ENCODE assay signal across 9 cellular contexts in the genomic region with DNA sequence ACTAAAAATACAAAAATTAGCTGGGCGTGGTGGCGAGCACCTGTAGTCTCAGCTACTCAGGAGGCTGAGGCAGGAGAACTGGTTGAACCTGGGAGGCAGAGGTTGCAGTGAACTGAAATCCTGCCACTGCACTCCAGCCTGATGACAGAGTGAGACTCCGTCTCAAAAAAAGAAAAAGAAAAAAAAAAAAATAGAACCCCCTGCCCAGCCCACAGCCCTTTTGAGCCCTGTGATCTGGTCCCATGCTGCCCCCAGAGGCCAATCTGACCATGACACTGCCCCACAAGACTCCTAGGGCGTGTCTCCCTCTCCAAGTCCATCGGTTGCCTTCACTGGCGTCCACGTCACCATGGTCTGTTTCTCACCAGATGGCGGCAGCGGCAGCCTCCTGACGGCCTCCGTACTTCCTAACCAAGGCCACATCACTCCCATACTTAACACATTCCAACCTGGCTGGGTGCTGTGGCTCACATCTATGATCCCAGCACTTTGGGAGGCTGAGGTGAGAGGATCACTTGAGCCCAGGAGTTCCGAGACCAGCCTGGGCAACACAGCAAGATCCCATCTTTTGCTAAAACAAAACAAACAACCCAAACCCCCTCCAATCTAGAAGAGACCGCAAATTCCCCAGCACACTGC. TPM values are rescaled to one million over a fixed set of nuclear protein-coding genes. Genes with fewer than 3 reads are reported as not detected.
DNase-seq lines count a peak whose midpoint lies in the region; ATAC-seq and TF ChIP-seq lines count a peak whose summit lies in the region.
"Had no signal": no experiment of that assay in that cellular context is flagged by ENCODE, and none has a peak within 500 bp of the region (broad histone marks: within the 10 kb centered on the region; RNA-seq: fewer than 3 reads in every experiment).

No MANE protein-coding gene starts in this region.

- peak; percentile 14 for ATAC-seq in left lung
- ATAC-seq in GM19328 (IDR thresholded peaks at IDR 0.05; ENCODE audit: unreplicated experiment), result no peak
- ATAC-seq in GM18511 (IDR thresholded peaks at IDR 0.05; ENCODE audit: unreplicated experiment), result no peak

- peaks cover 37% of the 10 kb centered on the region for H3K36me3 Mint-ChIP-seq in brain
- peaks cover 38% of the 10 kb centered on the region for H3K36me3 Mint-ChIP-seq in activated T-helper 2 cell treated with anti-CD3 and anti-CD28 coated beads, Interferon-gamma antibody, Interleukin-2, Interleukin-4, amounts not matched to agents 10 μg/mL and 5 μg/mL and 100 μg/mL, durations not matched to agents 14 hours and 24 hours and 36 hours (ENCODE audit: low read depth)
- H3K36me3 Mint-ChIP-seq: activated naive CD4-positive, alpha-beta T cell treated with anti-CD3 and anti-CD28 coated beads, Interleukin-2, amount 50 U/mL, for 72 hours had no signal

- H3K4me1 Mint-ChIP-seq in brain, result peaks cover 31% of the 10 kb centered on the region
- no peaks in the 10 kb centered on the region for H3K4me1 Mint-ChIP-seq in activated T-helper 2 cell treated with anti-CD3 and anti-CD28 coated beads, Interferon-gamma antibody, Interleukin-2, Interleukin-4, amounts not matched to agents 10 μg/mL and 5 μg/mL and 100 μg/mL, durations not matched to agents 14 hours and 24 hours and 36 hours (ENCODE audit: low read depth)

- peak; percentile 73 for DNase-seq in activated effector memory CD4-positive, alpha-beta T cell treated with anti-CD3 and anti-CD28 coated beads, Interleukin-2, amount 50 U/mL, for 16 hours
- DNase-seq in activated effector memory CD4-positive, alpha-beta T cell treated with Interleukin-2 at 50 U/mL for 16 hours, result no peak
- DNase-seq in NCI-H460 (ENCODE audit: extremely low read depth, low read depth), result peak; percentile 93
- DNase-seq in left lung, result no peak
- no peak for DNase-seq in activated T-helper 2 cell treated with anti-CD3 and anti-CD28 coated beads, Interferon-gamma antibody, Interleukin-2, Interleukin-4, amounts not matched to agents 10 μg/mL and 5 μg/mL and 100 μg/mL, durations not matched to agents 14 hours and 24 hours and 36 hours (ENCODE audit: low spot score)

- H3K4me3 ChIP-seq in left lung, result no peak overlapping the region

- H3K4me3 Mint-ChIP-seq in brain, result no peak overlapping the region
- no peak overlapping the region for H3K4me3 Mint-ChIP-seq in activated T-helper 2 cell treated with anti-CD3 and anti-CD28 coated beads, Interferon-gamma antibody, Interleukin-2, Interleukin-4, amounts not matched to agents 10 μg/mL and 5 μg/mL and 100 μg/mL, durations not matched to agents 14 hours and 24 hours and 36 hours (ENCODE audit: low read depth)

- H3K27me3 Mint-ChIP-seq in brain, result peaks cover 3% of the 10 kb centered on the region
- H3K27me3 Mint-ChIP-seq in activated T-helper 2 cell treated with anti-CD3 and anti-CD28 coated beads, Interferon-gamma antibody, Interleukin-2, Interleukin-4, amounts not matched to agents 10 μg/mL and 5 μg/mL and 100 μg/mL, durations not matched to agents 14 hours and 24 hours and 36 hours (ENCODE audit: low read depth), result no peaks in the 10 kb centered on the region

- H3K27ac Mint-ChIP-seq in brain, result peak overlapping the region in 2 of 5 experiments; percentile 38 to 87
- H3K27ac Mint-ChIP-seq in activated T-helper 2 cell treated with anti-CD3 and anti-CD28 coated beads, Interferon-gamma antibody, Interleukin-2, Interleukin-4, amounts not matched to agents 10 μg/mL and 5 μg/mL and 100 μg/mL, durations not matched to agents 14 hours and 24 hours and 36 hours, result no peak overlapping the region
- H3K27ac Mint-ChIP-seq: activated naive CD4-positive, alpha-beta T cell treated with anti-CD3 and anti-CD28 coated beads, Interleukin-2, amount 50 U/mL, for 72 hours had no signal

- intact Hi-C loops in left lung (cut with DNase I), result no loop called here
- intact Hi-C loops in activated T-helper 2 cell treated with anti-CD3 and anti-CD28 coated beads, Interferon-gamma antibody, Interleukin-2, Interleukin-4, amounts not matched to agents 10 μg/mL and 5 μg/mL and 100 μg/mL, durations not matched to agents 14 hours and 24 hours and 36 hours (cut with micrococcal nuclease), result no loop called here

- no peaks in the 10 kb centered on the region for H3K9me3 ChIP-seq in left lung

- H3K27ac ChIP-seq in left lung, result no peak overlapping the region

- peaks cover 0 to 36% of the 10 kb centered on the region in 2 donors for H3K27me3 ChIP-seq in left lung

- no peaks in the 10 kb centered on the region for H3K9me3 Mint-ChIP-seq in brain
- H3K9me3 Mint-ChIP-seq in activated T-helper 2 cell treated with anti-CD3 and anti-CD28 coated beads, Interferon-gamma antibody, Interleukin-2, Interleukin-4, amounts not matched to agents 10 μg/mL and 5 μg/mL and 100 μg/mL, durations not matched to agents 14 hours and 24 hours and 36 hours, result no peaks in the 10 kb centered on the region
- H3K9me3 Mint-ChIP-seq: activated naive CD4-positive, alpha-beta T cell treated with anti-CD3 and anti-CD28 coated beads, Interleukin-2, amount 50 U/mL, for 72 hours had no signal

- TF ChIP-seq CTCF in brain (conservative IDR thresholded peaks at IDR 0.05), result peak; percentile 41 to 54
- TF ChIP-seq CTCF in left lung (IDR thresholded peaks at IDR 0.05), result peak; percentile 37 to 62

- peaks cover 0 to 62% of the 10 kb centered on the region in 2 donors for H3K36me3 ChIP-seq in left lung

- H3K4me1 ChIP-seq in left lung, result peaks cover 2 to 9% of the 10 kb centered on the region in 2 donors

RNA-seq across cellular contexts. Expression of gene STX1A, which starts 18.0 kb away (rescaled TPM):
- 63.4 and 66.3 TPM in 2 replicates for total RNA-seq in NCI-H460 (2014; rRNA removed; shearing (Covaris generic))
- polyA plus RNA-seq in NCI-H460 (2014; cell fraction: nucleus; rRNA removed), result 179 and 191 TPM in 2 replicates
- polyA plus RNA-seq in brain (ENCODE audit: insufficient read depth, low read depth, low replicate concordance), result 68.5 TPM
- total RNA-seq in left lung, result 1 to 10 TPM; 5.4 to 6.9 TPM
- 17.2 and 17.6 TPM in 2 replicates for total RNA-seq in activated T-helper 2 cell treated with anti-CD3 and anti-CD28 coated beads, Interferon-gamma antibody, Interleukin-2, Interleukin-4, amounts not matched to agents 10 μg/mL and 5 μg/mL and 100 μg/mL, durations not matched to agents 14 hours and 24 hours and 36 hours

RNA-seq across cellular contexts. Expression of gene BUD23, which starts 18.1 kb away (rescaled TPM):
- total RNA-seq in NCI-H460 (2014; rRNA removed; shearing (Covaris generic)), result 187 and 231 TPM in 2 replicates
- polyA plus RNA-seq in NCI-H460 (2014; cell fraction: nucleus; rRNA removed), result 84.2 and 85.7 TPM in 2 replicates
- polyA plus RNA-seq in brain (ENCODE audit: insufficient read depth, low read depth, low replicate concordance), result 72.8 TPM
- 10 to 100 TPM; 44.6 to 66.3 TPM for total RNA-seq in left lung
- total RNA-seq in activated T-helper 2 cell treated with anti-CD3 and anti-CD28 coated beads, Interferon-gamma antibody, Interleukin-2, Interleukin-4, amounts not matched to agents 10 μg/mL and 5 μg/mL and 100 μg/mL, durations not matched to agents 14 hours and 24 hours and 36 hours, result 96.0 and 109 TPM in 2 replicates

RNA-seq across cellular contexts. Expression of gene DNAJC30, which starts 18.2 kb away (rescaled TPM):
- total RNA-seq in NCI-H460 (2014; rRNA removed; shearing (Covaris generic)), result 2.8 and 3.5 TPM in 2 replicates
- 2.7 and 3.5 TPM in 2 replicates for polyA plus RNA-seq in NCI-H460 (2014; cell fraction: nucleus; rRNA removed)
- polyA plus RNA-seq in brain (ENCODE audit: insufficient read depth, low read depth, low replicate concordance), result 10.5 TPM
- 10 to 100 TPM; 10.3 to 10.4 TPM for total RNA-seq in left lung
- total RNA-seq in activated T-helper 2 cell treated with anti-CD3 and anti-CD28 coated beads, Interferon-gamma antibody, Interleukin-2, Interleukin-4, amounts not matched to agents 10 μg/mL and 5 μg/mL and 100 μg/mL, durations not matched to agents 14 hours and 24 hours and 36 hours, result 9.2 TPM in 2 replicates

RNA-seq across cellular contexts. Expression of gene VPS37D, which starts 33.8 kb away (rescaled TPM):
- total RNA-seq in NCI-H460 (2014; rRNA removed; shearing (Covaris generic)), result 3.6 and 5.4 TPM in 2 replicates
- 2.5 and 3.7 TPM in 2 replicates for polyA plus RNA-seq in NCI-H460 (2014; cell fraction: nucleus; rRNA removed)
- polyA plus RNA-seq in brain (ENCODE audit: insufficient read depth, low read depth, low replicate concordance), result 20.4 TPM
- total RNA-seq in left lung, result 1 to 10 TPM in 1 of 2 donors, under 1 TPM in 1; 0.89 to 2.0 TPM
- 0.30 and 0.34 TPM in 2 replicates for total RNA-seq in activated T-helper 2 cell treated with anti-CD3 and anti-CD28 coated beads, Interferon-gamma antibody, Interleukin-2, Interleukin-4, amounts not matched to agents 10 μg/mL and 5 μg/mL and 100 μg/mL, durations not matched to agents 14 hours and 24 hours and 36 hours

RNA-seq across cellular contexts. Expression of gene ABHD11, which starts 37.1 kb away (rescaled TPM):
- 9.6 and 10.7 TPM in 2 replicates for total RNA-seq in NCI-H460 (2014; rRNA removed; shearing (Covaris generic))
- 54.5 and 69.7 TPM in 2 replicates for polyA plus RNA-seq in NCI-H460 (2014; cell fraction: nucleus; rRNA removed)
- 34.4 TPM for polyA plus RNA-seq in brain (ENCODE audit: insufficient read depth, low read depth, low replicate concordance)
- 10 to 100 TPM; 35.6 to 36.3 TPM for total RNA-seq in left lung
- 17.3 and 18.2 TPM in 2 replicates for total RNA-seq in activated T-helper 2 cell treated with anti-CD3 and anti-CD28 coated beads, Interferon-gamma antibody, Interleukin-2, Interleukin-4, amounts not matched to agents 10 μg/mL and 5 μg/mL and 100 μg/mL, durations not matched to agents 14 hours and 24 hours and 36 hours

Comparison
In these comparisons a context has a peak if more than half of its experiments do, and no peak if none do; other contexts are left out.
1. DNase-seq: peak in activated effector memory CD4-positive, alpha-beta T cell treated with anti-CD3 and anti-CD28 coated beads, Interleukin-2, amount 50 U/mL, for 16 hours (single experiment) and NCI-H460 (single experiment); none in activated effector memory CD4-positive, alpha-beta T cell treated with Interleukin-2 at 50 U/mL for 16 hours (single experiment), left lung (0 of 2) and activated T-helper 2 cell treated with anti-CD3 and anti-CD28 coated beads, Interferon-gamma antibody, Interleukin-2, Interleukin-4, amounts not matched to agents 10 μg/mL and 5 μg/mL and 100 μg/mL, durations not matched to agents 14 hours and 24 hours and 36 hours (single experiment).